Comparison of ENCODE assay signal across 18 cellular contexts in genomic region chr13:112731667-112732616, GRCh38.
"Had no signal": no experiment of that assay in that cellular context is flagged by ENCODE, and none has a peak within 500 bp of the region (broad histone marks: within the 10 kb centered on the region; RNA-seq: fewer than 3 reads in every experiment).

No MANE protein-coding gene starts in this region.

- H3K36me3 Mint-ChIP-seq: activated naive CD8-positive, alpha-beta T cell treated with anti-CD3 and anti-CD28 coated beads for 36 hours had no signal

- ATAC-seq: effector memory CD8-positive, alpha-beta T cell; gastroesophageal sphincter; stimulated activated naive B cell treated with anti-CD40 and anti-IgM and Interleukin-4, amounts not matched to agents 10 μg/mL and 1 μg/mL and 100 μg/mL, for 72 hours had no signal

- H3K9me3 ChIP-seq: gastroesophageal sphincter, SJSA1, thyroid gland had no signal

- H3K27ac ChIP-seq: brain microvascular endothelial cell, gastroesophageal sphincter, SJSA1, thyroid gland had no signal

- H3K27me3 ChIP-seq: brain microvascular endothelial cell, gastroesophageal sphincter, SJSA1, thyroid gland had no signal

- H3K27ac Mint-ChIP-seq: activated CD4-positive, alpha-beta T cell treated with anti-CD3 and anti-CD28 coated beads, Interleukin-2, amount 10 ng/mL, durations not matched to agents 24 days and 14 days; activated naive CD8-positive, alpha-beta T cell treated with anti-CD3 and anti-CD28 coated beads for 36 hours; dendritic cell treated with granulocyte-macrophage colony-stimulating factor and Interleukin-4, amounts not matched to agents 40 ng/mL and 50 ng/mL, for 4 days; stimulated activated naive B cell treated with anti-CD40 and anti-IgM and Interleukin-4, amounts not matched to agents 10 μg/mL and 1 μg/mL and 100 μg/mL, for 72 hours had no signal

- H3K27me3 Mint-ChIP-seq: activated CD4-positive, alpha-beta T cell treated with anti-CD3 and anti-CD28 coated beads, Interleukin-2, amount 10 ng/mL, durations not matched to agents 24 days and 14 days; activated naive CD8-positive, alpha-beta T cell treated with anti-CD3 and anti-CD28 coated beads for 36 hours; dendritic cell treated with granulocyte-macrophage colony-stimulating factor and Interleukin-4, amounts not matched to agents 40 ng/mL and 50 ng/mL, for 4 days; effector memory CD8-positive, alpha-beta T cell; stimulated activated naive B cell treated with anti-CD40 and anti-IgM and Interleukin-4, amounts not matched to agents 10 μg/mL and 1 μg/mL and 100 μg/mL, for 72 hours had no signal

- DNase-seq: activated CD4-positive, alpha-beta T cell treated with anti-CD3 and anti-CD28 coated beads, Interleukin-2, amount 10 ng/mL, durations not matched to agents 24 days and 14 days; activated CD4-positive, CD25-positive, alpha-beta regulatory T cell; activated CD8-positive, alpha-beta memory T cell treated with anti-CD3 and anti-CD28 coated beads, Interleukin-2, amount 50 U/mL, for 48 hours; activated gamma-delta T cell treated with Interleukin-2 at 50 U/mL for 16 hours; activated naive CD8-positive, alpha-beta T cell treated with anti-CD3 and anti-CD28 coated beads for 36 hours; brain microvascular endothelial cell; effector memory CD8-positive, alpha-beta T cell; hippocampal formation; kidney glomerular epithelial cell; mesendoderm; stimulated activated CD4-positive, alpha-beta T cell treated with anti-CD3 and anti-CD28 coated beads, Interleukin-2, amount 100 ng/mL, for 48 hours; stimulated activated naive B cell treated with anti-CD40 and anti-IgM and Interleukin-4, amounts not matched to agents 10 μg/mL and 1 μg/mL and 100 μg/mL, for 72 hours; T-helper 2 cell; thyroid gland had no signal

- H3K4me1 ChIP-seq: SJSA1 had no signal

- H3K36me3 ChIP-seq: brain microvascular endothelial cell, gastroesophageal sphincter, SJSA1, thyroid gland had no signal

- H3K9me3 Mint-ChIP-seq: activated CD4-positive, alpha-beta T cell treated with anti-CD3 and anti-CD28 coated beads, Interleukin-2, amount 10 ng/mL, durations not matched to agents 24 days and 14 days; activated naive CD8-positive, alpha-beta T cell treated with anti-CD3 and anti-CD28 coated beads for 36 hours; dendritic cell treated with granulocyte-macrophage colony-stimulating factor and Interleukin-4, amounts not matched to agents 40 ng/mL and 50 ng/mL, for 4 days; effector memory CD8-positive, alpha-beta T cell; stimulated activated naive B cell treated with anti-CD40 and anti-IgM and Interleukin-4, amounts not matched to agents 10 μg/mL and 1 μg/mL and 100 μg/mL, for 72 hours had no signal

- H3K4me3 Mint-ChIP-seq: activated CD4-positive, alpha-beta T cell treated with anti-CD3 and anti-CD28 coated beads, Interleukin-2, amount 10 ng/mL, durations not matched to agents 24 days and 14 days; activated naive CD8-positive, alpha-beta T cell treated with anti-CD3 and anti-CD28 coated beads for 36 hours; dendritic cell treated with granulocyte-macrophage colony-stimulating factor and Interleukin-4, amounts not matched to agents 40 ng/mL and 50 ng/mL, for 4 days; effector memory CD8-positive, alpha-beta T cell; stimulated activated naive B cell treated with anti-CD40 and anti-IgM and Interleukin-4, amounts not matched to agents 10 μg/mL and 1 μg/mL and 100 μg/mL, for 72 hours had no signal

- H3K4me1 Mint-ChIP-seq: activated naive CD8-positive, alpha-beta T cell treated with anti-CD3 and anti-CD28 coated beads for 36 hours had no signal

- H3K4me3 ChIP-seq: gastroesophageal sphincter, SJSA1, thyroid gland had no signal

- FAIRE-seq: TTC549 had no signal
